34 cellular contexts compared by ENCODE assay signal in the genomic region with DNA sequence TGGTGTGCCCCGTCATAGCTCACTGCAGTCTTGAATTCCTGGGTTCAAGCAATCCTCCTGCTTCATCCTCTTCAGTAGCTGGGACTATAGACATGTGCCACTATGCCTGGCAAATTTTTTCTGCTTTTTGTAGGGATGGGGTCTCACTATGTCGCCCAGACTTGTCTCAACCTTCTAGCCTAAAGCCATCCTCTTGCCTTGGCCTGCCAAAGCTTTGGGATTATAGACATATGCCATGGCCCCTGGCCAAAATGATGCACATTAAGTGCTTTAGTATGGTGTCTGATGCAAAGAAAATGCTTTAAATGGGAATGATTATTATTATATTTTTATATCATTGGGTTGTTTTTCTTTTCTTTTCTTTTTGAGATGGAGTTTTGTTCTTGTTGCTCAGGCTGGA. TPM values are rescaled to one million over a fixed set of nuclear protein-coding genes. Genes with fewer than 3 reads are reported as not detected.
DNase-seq lines count a peak whose midpoint lies in the region; ATAC-seq and TF ChIP-seq lines count a peak whose summit lies in the region.
"Had no signal": no experiment of that assay in that cellular context is flagged by ENCODE, and none has a peak within 500 bp of the region (broad histone marks: within the 10 kb centered on the region; RNA-seq: fewer than 3 reads in every experiment).

No MANE protein-coding gene starts in this region.

- H3K9me3 ChIP-seq in mammary epithelial cell (replicated peaks; ENCODE audit: insufficient read depth, low read length): no peaks in the 10 kb centered on the region
- H3K9me3 ChIP-seq in RWPE2 (ENCODE audit: severe bottlenecking): no peaks in the 10 kb centered on the region
- H3K9me3 ChIP-seq: HAP-1, mucosa of descending colon, ovary, suprapubic skin, upper lobe of right lung had no signal

- H4K5ac ChIP-seq in mesendoderm (ENCODE audit: low read length): no peak overlapping the region

- no peak overlapping the region for H3K9ac ChIP-seq in mammary epithelial cell (ENCODE audit: insufficient read depth, low read length)
- H3K9ac ChIP-seq in mesendoderm (ENCODE audit: low read length): no peak overlapping the region

- peak overlapping the region; percentile 96 for H3K18ac ChIP-seq in mesendoderm (ENCODE audit: low read length)

- H4K8ac ChIP-seq in mesendoderm (ENCODE audit: low read depth, low read length): no peak overlapping the region

- TF ChIP-seq CTCF in MCF 10A (IDR thresholded peaks at IDR 0.05; ENCODE audit: unreplicated experiment) (no peak), mammary epithelial cell (conservative IDR thresholded peaks at IDR 0.05 in 1 of 2, IDR thresholded peaks at IDR 0.05 in 1 of 2; ENCODE audit: extremely low read depth in 1 of 2, insufficient read depth in 1 of 2, low read depth in 1 of 2, low read length in 2 of 2) (no peak), RWPE2 (IDR thresholded peaks at IDR 0.05; ENCODE audit: poor library complexity, severe bottlenecking) (no peak)

- H3K79me1 ChIP-seq in mesendoderm (ENCODE audit: low read length): no peaks in the 10 kb centered on the region

- no peak overlapping the region for H3K27ac ChIP-seq in mammary epithelial cell (ENCODE audit: insufficient read depth, low read depth, low read length)
- H3K27ac ChIP-seq in RWPE2 (ENCODE audit: poor library complexity, severe bottlenecking): peak overlapping the region; percentile 85
- H3K27ac ChIP-seq in mesendoderm (ENCODE audit: low read depth, low read length): peak overlapping the region; percentile 98
- H3K27ac ChIP-seq: WERI-Rb-1 had no signal

- peak overlapping the region; percentile 14 for H2BK15ac ChIP-seq in mesendoderm (replicated peaks; ENCODE audit: low read depth)

- H3K23ac ChIP-seq in mesendoderm (ENCODE audit: low read length): no peak overlapping the region

- no peaks in the 10 kb centered on the region for H3K27me3 Mint-ChIP-seq in MCF 10A (ENCODE audit: insufficient read depth, unreplicated experiment)
- H3K27me3 Mint-ChIP-seq: CD4-positive, alpha-beta T cell; effector memory CD8-positive, alpha-beta T cell; natural killer cell treated with Interleukin-12 subunit alpha and Interleukin-12 subunit beta and Interleukin-15 and Interleukin-18, amount 100 ng/mL, for 72 hours; T-cell had no signal

- peak overlapping the region; percentile 88 for H3K56ac ChIP-seq in mesendoderm (ENCODE audit: low read length)

- ATAC-seq in RWPE2 (ENCODE audit: low read depth) (no peak), GM21381 (IDR thresholded peaks at IDR 0.05; ENCODE audit: unreplicated experiment) (no peak)
- ATAC-seq: activated T-cell treated with anti-CD3 and anti-CD28 coated beads, Interleukin-2, amount 50 U/mL, for 4 hours; effector memory CD8-positive, alpha-beta T cell; GM12878; left ventricle myocardium superior; natural killer cell treated with Interleukin-12 subunit alpha and Interleukin-12 subunit beta and Interleukin-15 and Interleukin-18, amount 100 ng/mL, for 72 hours; T-cell; upper lobe of right lung had no signal

- H2AK5ac ChIP-seq in mesendoderm (ENCODE audit: low read length): peak overlapping the region; percentile 28

- peak overlapping the region; percentile 83 for H2BK5ac ChIP-seq in mesendoderm (ENCODE audit: low read length)

- no peak for DNase-seq in MCF 10A (ENCODE audit: unreplicated experiment)
- no peak for DNase-seq in mammary epithelial cell
- no peak for DNase-seq in RWPE2 (ENCODE audit: low spot score)
- no peak for DNase-seq in mesendoderm
- DNase-seq in amniotic stem cell (lab: John Stamatoyannopoulos, UW): no peak
- DNase-seq in MV-4-11 (lab: John Stamatoyannopoulos, UW): no peak
- DNase-seq in activated CD4-positive, alpha-beta T cell treated with anti-CD3 and anti-CD28 coated beads, Interleukin-2, amount 50 U/mL, for 4 hours: no peak
- DNase-seq: activated CD4-positive, alpha-beta T cell treated with anti-CD3 and anti-CD28 coated beads for 48 hours; activated gamma-delta T cell; activated T-cell treated with anti-CD3 and anti-CD28 coated beads, Interleukin-2, amount 50 U/mL, for 4 hours; AML-193; caudate nucleus; CD4-positive, alpha-beta T cell; cortex of kidney; DMS153; effector memory CD8-positive, alpha-beta T cell; erythroblast; islet precursor cell; left ventricle myocardium superior; mucosa of descending colon; NCI-H1048; NCI-H187; NCI-H82; ovary; stimulated activated naive CD4-positive, alpha-beta T cell; T-cell; upper lobe of right lung; WERI-Rb-1 had no signal

- H2BK120ac ChIP-seq in mesendoderm (ENCODE audit: low read depth, low read length): peak overlapping the region; percentile 99

- H3K4me1 Mint-ChIP-seq in MCF 10A (ENCODE audit: insufficient read depth, unreplicated experiment): peaks cover 17% of the 10 kb centered on the region

- H3K27ac Mint-ChIP-seq in MCF 10A (ENCODE audit: low read depth, unreplicated experiment): peak overlapping the region; percentile 99
- H3K27ac Mint-ChIP-seq: CD4-positive, alpha-beta T cell; effector memory CD8-positive, alpha-beta T cell; IgD-negative memory B cell; natural killer cell treated with Interleukin-12 subunit alpha and Interleukin-12 subunit beta and Interleukin-15 and Interleukin-18, amount 100 ng/mL, for 72 hours; T-cell had no signal

- POLR2A ChIA-PET in MCF 10A (lab: Yijun Ruan, JAX): interaction anchor here (1.4 to 3.2 kb wide), 3 partner anchors 35 to 77 kb away, joined by 3 to 16 read pairs (median 11); no protein-coding TSS in a partner anchor

- CTCF ChIA-PET in MCF 10A (lab: Yijun Ruan, JAX): interaction anchor here (0.6 to 1.2 kb wide), 3 partner anchors 24 to 114 kb away, joined by 3 read pairs; no protein-coding TSS in a partner anchor
- CTCF ChIA-PET in mammary epithelial cell (lab: Charles Lee; ENCODE audit: low non-redundant PET): no interaction called here

- peak overlapping the region; percentile 92 for H3K4ac ChIP-seq in mesendoderm (ENCODE audit: low read depth, low read length)

- WGBS in mammary epithelial cell (ENCODE audit: low coverage, missing lambda C conversion rate): 53% methylated on average over 2 of the region's 2 CpGs
- WGBS in mesendoderm (ENCODE audit: extremely low coverage, insufficient coverage, low lambda C conversion rate): no CpG with 5 or more reads among the region's 2 CpGs

- H3K36me3 Mint-ChIP-seq in MCF 10A (ENCODE audit: insufficient read depth, unreplicated experiment): no peaks in the 10 kb centered on the region
- H3K36me3 Mint-ChIP-seq: natural killer cell treated with Interleukin-12 subunit alpha and Interleukin-12 subunit beta and Interleukin-15 and Interleukin-18, amount 100 ng/mL, for 72 hours; T-cell had no signal

- no peaks in the 10 kb centered on the region for H3K27me3 ChIP-seq in mammary epithelial cell (ENCODE audit: insufficient read depth, low read length)
- H3K27me3 ChIP-seq in RWPE2 (ENCODE audit: insufficient read depth, poor library complexity, severe bottlenecking): no peaks in the 10 kb centered on the region
- no peaks in the 10 kb centered on the region for H3K27me3 ChIP-seq in mesendoderm (ENCODE audit: insufficient read depth, low read length, poor library complexity)
- H3K27me3 ChIP-seq: ovary, suprapubic skin, upper lobe of right lung had no signal

- intact Hi-C loops in MCF 10A (cut with micrococcal nuclease): no loop called here
- intact Hi-C loops in mammary epithelial cell (cut with micrococcal nuclease): no loop called here

- no peak overlapping the region for H3K4me2 ChIP-seq in mammary epithelial cell (ENCODE audit: insufficient read depth, low read depth, low read length)
- H3K4me2 ChIP-seq in mesendoderm (ENCODE audit: low read length): no peak overlapping the region

- H4K20me1 ChIP-seq in mammary epithelial cell (ENCODE audit: insufficient read depth, low read length): no peaks in the 10 kb centered on the region

- H3K4me3 Mint-ChIP-seq in MCF 10A (ENCODE audit: unreplicated experiment): no peak overlapping the region
- H3K4me3 Mint-ChIP-seq: activated T-cell treated with anti-CD3 and anti-CD28 coated beads, Interleukin-2, amount 50 U/mL, for 4 hours; CD4-positive, alpha-beta T cell; effector memory CD8-positive, alpha-beta T cell; natural killer cell treated with Interleukin-12 subunit alpha and Interleukin-12 subunit beta and Interleukin-15 and Interleukin-18, amount 100 ng/mL, for 72 hours; T-cell had no signal

- H3K36me3 ChIP-seq in mammary epithelial cell (ENCODE audit: insufficient read depth, low read length) (no peaks in the 10 kb centered on the region), RWPE2 (ENCODE audit: low read depth) (no peaks in the 10 kb centered on the region), mesendoderm (ENCODE audit: control insufficient read depth, insufficient read depth, low read length) (no peaks in the 10 kb centered on the region)
- H3K36me3 ChIP-seq: HAP-1, ovary, suprapubic skin, upper lobe of right lung, WERI-Rb-1 had no signal

- H3K4me3 ChIP-seq in mammary epithelial cell (replicated peaks in 1 of 3; ENCODE audit: insufficient read depth in 1 of 3, low read depth in 2 of 3, low read length in 3 of 3) (no peak overlapping the region), RWPE2 (ENCODE audit: severe bottlenecking) (no peak overlapping the region), mesendoderm (ENCODE audit: low read length) (no peak overlapping the region)
- H3K4me3 ChIP-seq: GM12878, HAP-1, mucosa of descending colon, ovary, suprapubic skin, upper lobe of right lung had no signal

- H3K79me2 ChIP-seq in mammary epithelial cell (ENCODE audit: insufficient read depth, low read length) (no peaks in the 10 kb centered on the region), mesendoderm (ENCODE audit: control insufficient read depth, insufficient read depth, low read length) (no peaks in the 10 kb centered on the region)

- in situ Hi-C loops in mammary epithelial cell (cut with MboI; ENCODE audit: low sequenced_read_pairs in 2 of 2): no loop called here

- H3K9me3 Mint-ChIP-seq in MCF 10A (ENCODE audit: unreplicated experiment): no peaks in the 10 kb centered on the region
- H3K9me3 Mint-ChIP-seq: activated T-cell treated with anti-CD3 and anti-CD28 coated beads, Interleukin-2, amount 50 U/mL, for 4 hours; CD4-positive, alpha-beta T cell; effector memory CD8-positive, alpha-beta T cell; IgD-negative memory B cell; natural killer cell treated with Interleukin-12 subunit alpha and Interleukin-12 subunit beta and Interleukin-15 and Interleukin-18, amount 100 ng/mL, for 72 hours; T-cell had no signal

- BruUV-seq in MCF 10A (replicated peaks; lab: Mats Ljungman, UMichigan): no TSS peak
- BruUV-seq in mammary epithelial cell (replicated peaks; lab: Mats Ljungman, UMichigan): no TSS peak

- dilution Hi-C loops in mammary epithelial cell (cut with HindIII; ENCODE audit: low sequenced_read_pairs): loop anchor here (5.0 kb wide), 3 partner anchors 48 to 108 kb away; no protein-coding TSS in a partner anchor

- H3K4me1 ChIP-seq in mammary epithelial cell (ENCODE audit: insufficient read depth, low read length): peaks cover 24% of the 10 kb centered on the region
- peaks cover 22% of the 10 kb centered on the region for H3K4me1 ChIP-seq in RWPE2 (ENCODE audit: insufficient read depth, poor library complexity, severe bottlenecking)
- H3K4me1 ChIP-seq in mesendoderm (ENCODE audit: control insufficient read depth, low read depth, low read length): peaks cover 14% of the 10 kb centered on the region

- no peak overlapping the region for H2AFZ ChIP-seq in mammary epithelial cell (ENCODE audit: low read depth, low read length)

RNA-seq across cellular contexts. Expression of gene VCL, which starts 33.2 kb away (rescaled TPM):
- total RNA-seq in MCF 10A (2022) (90.2 and 90.9 TPM in 2 replicates), mammary epithelial cell (100 to 1,000 TPM; 136 to 172 TPM)
- 70.9 TPM for polyA plus RNA-seq in mammary epithelial cell
- 222 TPM for polyA minus RNA-seq in mammary epithelial cell
- 212 TPM for polyA plus RNA-seq in mesendoderm (2013, experiment 1 of 2)
- polyA plus RNA-seq in mesendoderm (2013, experiment 2 of 2): 218 TPM

RNA-seq across cellular contexts. Expression of gene PLAU, which starts 53.8 kb away (rescaled TPM):
- total RNA-seq in MCF 10A (2022) (17.3 and 30.6 TPM in 2 replicates), mammary epithelial cell (100 to 1,000 TPM in 1 of 2 donors, 10 to 100 TPM in 1; 85.7 to 712 TPM)
- 269 TPM for polyA plus RNA-seq in mammary epithelial cell
- polyA minus RNA-seq in mammary epithelial cell: 274 TPM
- polyA plus RNA-seq in mesendoderm (2013, experiment 1 of 2): 15.7 TPM
- polyA plus RNA-seq in mesendoderm (2013, experiment 2 of 2): 15.6 TPM
- total RNA-seq: CD4-positive, alpha-beta T cell; natural killer cell treated with Interleukin-12 subunit alpha and Interleukin-12 subunit beta and Interleukin-15 and Interleukin-18, amount 100 ng/mL, for 72 hours had no signal
- polyA plus RNA-seq: IgD-negative memory B cell had no signal
